Comparison of ENCODE assay signal across 8 cellular contexts in the genomic region with DNA sequence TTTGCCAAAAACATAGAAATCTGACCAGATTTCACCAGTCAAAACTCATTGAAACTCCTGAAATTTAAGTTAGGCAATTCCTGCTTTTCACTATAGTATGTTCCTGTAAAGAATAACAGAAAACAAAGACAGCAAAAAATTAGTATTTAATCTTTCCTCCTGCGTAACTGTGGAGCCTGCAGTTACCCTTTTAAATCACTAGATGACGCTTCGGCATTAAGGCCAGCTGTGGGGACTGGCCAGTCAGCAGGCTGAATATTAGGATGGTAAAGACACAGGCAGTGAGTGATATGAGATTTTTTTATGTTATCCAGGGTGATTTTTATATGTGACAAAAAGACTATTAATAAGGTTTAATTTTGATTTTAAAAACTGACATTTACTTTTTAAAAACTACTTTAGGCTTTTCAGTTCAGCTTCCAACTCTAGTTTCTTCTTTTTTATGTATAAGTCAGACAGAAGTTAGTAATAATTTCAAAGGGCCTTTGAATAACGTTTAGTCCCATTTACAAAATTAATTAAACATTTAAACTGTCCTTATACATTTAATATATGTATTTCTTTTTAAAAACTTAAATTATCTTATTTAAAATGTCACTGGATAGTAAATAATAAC.
DNase-seq lines count a peak whose midpoint lies in the region; ATAC-seq and TF ChIP-seq lines count a peak whose summit lies in the region.

No MANE protein-coding gene starts in this region.

- no peak overlapping the region for H3K27ac ChIP-seq in neutrophil

- no peak for DNase-seq in BJ (ENCODE audit: low read depth)
- DNase-seq in RKO (ENCODE audit: low spot score), result peak; percentile 72
- DNase-seq in epithelial cell of proximal tubule (ENCODE audit: low read depth), result no peak
- DNase-seq in stimulated activated naive CD4-positive, alpha-beta T cell (lab: John Stamatoyannopoulos, UW), result no peak

- H3K4me1 ChIP-seq in neutrophil (ENCODE audit: control insufficient read depth in 1 of 2, insufficient read depth in 1 of 2, low read depth in 1 of 2, low read length in 1 of 2), result no peaks in the 10 kb centered on the region

- peak; percentile 85 for ATAC-seq in GM18861 (IDR thresholded peaks at IDR 0.05; ENCODE audit: unreplicated experiment)
- peak; percentile 69 for ATAC-seq in HG03469 (IDR thresholded peaks at IDR 0.05; ENCODE audit: unreplicated experiment)
- ATAC-seq in HG03097 (IDR thresholded peaks at IDR 0.05; ENCODE audit: low FRiP score, unreplicated experiment), result no peak

- CTCF ChIA-PET in BJ (lab: Yijun Ruan, JAX), result interaction anchor here (0.9 to 5.0 kb wide), 7 partner anchors 10 to 356 kb away, joined by 3 to 48 read pairs (median 4); no protein-coding TSS in a partner anchor

- no peaks in the 10 kb centered on the region for H3K36me3 ChIP-seq in BJ (ENCODE audit: control insufficient read depth, insufficient read depth, low read length)
- no peaks in the 10 kb centered on the region for H3K36me3 ChIP-seq in neutrophil

- peak; percentile 89 for TF ChIP-seq CTCF in BJ (IDR thresholded peaks at IDR 0.05; ENCODE audit: insufficient read depth, low read depth, low read length)
- TF ChIP-seq CTCF in epithelial cell of proximal tubule (conservative IDR thresholded peaks at IDR 0.05; ENCODE audit: low read depth, low read length), result peak; percentile 92
- TF ChIP-seq CTCF in neutrophil (IDR thresholded peaks at IDR 0.05), result peak; percentile 31

- no peak overlapping the region for H3K4me3 ChIP-seq in BJ (ENCODE audit: low read depth, low read length)
- H3K4me3 ChIP-seq in epithelial cell of proximal tubule (ENCODE audit: low read depth, low read length), result no peak overlapping the region
- no peak overlapping the region for H3K4me3 ChIP-seq in neutrophil (ENCODE audit: low read depth in 1 of 2, low read length in 1 of 2)

- POLR2A ChIA-PET in BJ (lab: Charles Lee), result interaction anchor here (0.8 kb wide), 1 partner anchor 20 kb away, joined by 3 read pairs; no protein-coding TSS in a partner anchor

- H3K9me3 ChIP-seq in neutrophil, result no peaks in the 10 kb centered on the region

- H3K27me3 ChIP-seq in BJ (ENCODE audit: control insufficient read depth, insufficient read depth, low read length), result no peaks in the 10 kb centered on the region
- H3K27me3 ChIP-seq in neutrophil, result no peaks in the 10 kb centered on the region

Comparison
In these comparisons a context has a peak if more than half of its experiments do, and no peak if none do; other contexts are left out.
1. CTCF ChIP-seq: peak in every context shown above with its lines; median percentile 92 in epithelial cell of proximal tubule; 89 in BJ; 31 in neutrophil.